25 cellular contexts compared by ENCODE assay signal in the genomic region with DNA sequence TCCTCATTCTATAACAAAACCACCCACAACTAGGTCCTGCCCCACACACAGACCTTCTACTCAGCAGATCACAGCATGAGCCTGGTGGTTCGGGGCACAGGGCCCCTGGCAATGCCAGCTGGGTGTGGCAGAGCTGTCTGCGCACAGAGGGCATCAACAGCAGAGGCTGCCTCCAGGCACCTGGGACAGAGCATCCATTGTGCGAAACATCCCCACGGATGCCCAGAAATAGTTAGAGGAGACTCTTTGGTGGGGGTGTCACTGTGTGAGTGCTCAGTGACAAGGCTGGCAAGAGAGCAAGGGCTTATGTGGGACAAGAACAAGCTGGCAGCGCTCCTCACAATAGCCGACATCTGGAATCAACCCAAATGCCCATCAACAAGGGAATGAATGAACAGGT.
DNase-seq lines count a peak whose midpoint lies in the region; ATAC-seq and TF ChIP-seq lines count a peak whose summit lies in the region.
"Had no signal": no experiment of that assay in that cellular context is flagged by ENCODE, and none has a peak within 500 bp of the region (broad histone marks: within the 10 kb centered on the region; RNA-seq: fewer than 3 reads in every experiment).

No MANE protein-coding gene starts in this region.

- 98% methylated on average over 5 of the region's 6 CpGs for WGBS in SK-N-SH (ENCODE audit: low lambda C conversion rate)

- no peaks in the 10 kb centered on the region for H3K27me3 ChIP-seq in SK-N-SH (ENCODE audit: insufficient read depth)
- H3K27me3 ChIP-seq: breast epithelium, pancreas, right atrium auricular region, vagina had no signal

- H3F3A ChIP-seq in SK-N-SH (replicated peaks; ENCODE audit: insufficient read depth) = no peaks in the 10 kb centered on the region

- H3K27ac Mint-ChIP-seq in activated B cell treated with CpG ODN at 0.5 μM for 24 hours = no peak overlapping the region
- H3K27ac Mint-ChIP-seq: CD8-positive, alpha-beta T cell; nephron progenitor cell had no signal

- in situ Hi-C loops in G401 (cut with HindIII; ENCODE audit: low sequenced_read_pairs) = no loop called here

- no peak overlapping the region for H3K27ac ChIP-seq in SK-N-SH (ENCODE audit: low read depth in 2 of 2, low read length in 1 of 2)
- H3K27ac ChIP-seq: breast epithelium, pancreas, right atrium auricular region, RWPE1, thoracic aorta had no signal

- peak overlapping the region; percentile 7 for H3K4me3 Mint-ChIP-seq in activated B cell treated with CpG ODN at 0.5 μM for 24 hours
- H3K4me3 Mint-ChIP-seq: CD8-positive, alpha-beta T cell; nephron progenitor cell had no signal

- no peaks in the 10 kb centered on the region for H3K79me2 ChIP-seq in SK-N-SH (ENCODE audit: insufficient read depth)

- intact Hi-C loops in activated B cell treated with CpG ODN at 0.5 μM for 24 hours (cut with micrococcal nuclease) = loop anchor here (5.0 to 10.0 kb wide), 4 partner anchors 170 to 398 kb away; no protein-coding TSS in a partner anchor

- H3K36me3 ChIP-seq in SK-N-SH (replicated peaks in 1 of 2; ENCODE audit: control insufficient read depth in 1 of 2, insufficient read depth in 2 of 2, low read length in 1 of 2) = no peaks in the 10 kb centered on the region
- H3K36me3 ChIP-seq: breast epithelium, pancreas, right atrium auricular region, thoracic aorta, vagina had no signal

- no peak overlapping the region for H3K4me3 ChIP-seq in SK-N-SH (ENCODE audit: low read depth in 2 of 2, low read length in 1 of 2)
- H3K4me3 ChIP-seq: breast epithelium, mucosa of descending colon, pancreas, right atrium auricular region, thoracic aorta, vagina had no signal

- no peak overlapping the region for H3K4me2 ChIP-seq in SK-N-SH

- H3K9me3 ChIP-seq in SK-N-SH = no peaks in the 10 kb centered on the region
- H3K9me3 ChIP-seq: breast epithelium, mucosa of descending colon, pancreas, right atrium auricular region, thoracic aorta, vagina had no signal

- peak; percentile 79 for DNase-seq in Ammon's horn (ENCODE audit: low spot score)
- DNase-seq in activated B cell treated with CpG ODN at 0.5 μM for 24 hours = no peak
- DNase-seq in hippocampal formation (lab: John Stamatoyannopoulos, UW) = peak; percentile 53 to 68
- peak in 43 of 56 donors; percentile 6 to 88 (median 55) for DNase-seq in nucleus accumbens (lab: John Stamatoyannopoulos, UW)
- no peak for DNase-seq in SK-N-SH
- no peak for DNase-seq in kidney tubule cell (ENCODE audit: low spot score)
- no peak for DNase-seq in G401 (ENCODE audit: low spot score)
- DNase-seq: activated CD4-positive, alpha-beta T cell treated with anti-CD3 and anti-CD28 coated beads, Interleukin-2, amount 50 U/mL, for 48 hours; activated naive CD4-positive, alpha-beta T cell treated with Interleukin-2 at 50 U/mL for 16 hours; CD8-positive, alpha-beta T cell; effector CD4-positive, alpha-beta T cell; mucosa of descending colon; NCI-H1694; NCI-H446; nephron progenitor cell; pancreas; small intestine; stimulated activated naive CD4-positive, alpha-beta T cell had no signal

- POLR2A ChIA-PET in activated B cell treated with CpG ODN at 0.5 μM for 24 hours (lab: Charles Lee) (no interaction called here), SK-N-SH (lab: Yijun Ruan, JAX) (no interaction called here)

- no peak for ATAC-seq in activated B cell treated with CpG ODN at 0.5 μM for 24 hours (ENCODE audit: low read depth)
- ATAC-seq in GM18861 (IDR thresholded peaks at IDR 0.05; ENCODE audit: unreplicated experiment) = no peak
- ATAC-seq: activated CD4-positive, CD25-positive, alpha-beta regulatory T cell treated with anti-CD3 and anti-CD28 coated beads, Interleukin-2, amount 50 U/mL, for 24 hours; CD8-positive, alpha-beta T cell; mucosa of descending colon; pancreas had no signal

- no peaks in the 10 kb centered on the region for H3K36me3 Mint-ChIP-seq in activated B cell treated with CpG ODN at 0.5 μM for 24 hours (ENCODE audit: low read depth)
- H3K36me3 Mint-ChIP-seq: CD8-positive, alpha-beta T cell had no signal

- H3K4me1 Mint-ChIP-seq in activated B cell treated with CpG ODN at 0.5 μM for 24 hours = peaks cover 76% of the 10 kb centered on the region

- H3K27me3 Mint-ChIP-seq in activated B cell treated with CpG ODN at 0.5 μM for 24 hours = no peaks in the 10 kb centered on the region

- no peak overlapping the region for H2AFZ ChIP-seq in SK-N-SH (ENCODE audit: low read depth)

- H3K4me1 ChIP-seq in SK-N-SH (ENCODE audit: control insufficient read depth in 1 of 2, insufficient read depth in 2 of 2, low read depth in 1 of 2, low read length in 1 of 2) = peaks cover 0 to 12% of the 10 kb centered on the region in 2 experiments; a peak in 1 of 4 replicates
- H3K4me1 ChIP-seq: breast epithelium had no signal

- no peak for TF ChIP-seq RAD21 in SK-N-SH (IDR thresholded peaks at IDR 0.05; ENCODE audit: low read length)

- TF ChIP-seq CTCF in activated B cell treated with CpG ODN at 0.5 μM for 24 hours (IDR thresholded peaks at IDR 0.05) (no peak), SK-N-SH (IDR thresholded peaks at IDR 0.05) (no peak)

- no peaks in the 10 kb centered on the region for H4K20me1 ChIP-seq in SK-N-SH (ENCODE audit: insufficient read depth)

- CTCF ChIA-PET in activated B cell treated with CpG ODN at 0.5 μM for 24 hours (lab: Charles Lee) = no interaction called here
- CTCF ChIA-PET in SK-N-SH (lab: Yijun Ruan, JAX) = no interaction called here

- TF ChIP-seq EP300 in SK-N-SH (IDR thresholded peaks at IDR 0.05; ENCODE audit: borderline replicate concordance in 1 of 2, low read depth in 1 of 2, low read length in 1 of 2) = no peak

- H3K9me2 ChIP-seq in SK-N-SH = no peaks in the 10 kb centered on the region

- H3K9ac ChIP-seq in SK-N-SH = no peak overlapping the region

- H3K9me3 Mint-ChIP-seq in activated B cell treated with CpG ODN at 0.5 μM for 24 hours = no peaks in the 10 kb centered on the region
- H3K9me3 Mint-ChIP-seq: CD8-positive, alpha-beta T cell; nephron progenitor cell had no signal

TF ChIP-seq in SK-N-SH, 30 proteins besides CTCF, POLR2A, EP300 and RAD21:
- TF ChIP-seq FOSL2 (IDR thresholded peaks at IDR 0.05; ENCODE audit: borderline replicate concordance, low read depth) = no peak
- no peak for TF ChIP-seq SIN3A (IDR thresholded peaks at IDR 0.05; ENCODE audit: borderline replicate concordance, low read depth, low read length)
- no peak for TF ChIP-seq CHD2 (IDR thresholded peaks at IDR 0.05; ENCODE audit: low read length, partially characterized antibody)
- no peak for TF ChIP-seq TCF12 (IDR thresholded peaks at IDR 0.05)
- TF ChIP-seq ELF1 (IDR thresholded peaks at IDR 0.05) = no peak
- TF ChIP-seq, protein P1, sequence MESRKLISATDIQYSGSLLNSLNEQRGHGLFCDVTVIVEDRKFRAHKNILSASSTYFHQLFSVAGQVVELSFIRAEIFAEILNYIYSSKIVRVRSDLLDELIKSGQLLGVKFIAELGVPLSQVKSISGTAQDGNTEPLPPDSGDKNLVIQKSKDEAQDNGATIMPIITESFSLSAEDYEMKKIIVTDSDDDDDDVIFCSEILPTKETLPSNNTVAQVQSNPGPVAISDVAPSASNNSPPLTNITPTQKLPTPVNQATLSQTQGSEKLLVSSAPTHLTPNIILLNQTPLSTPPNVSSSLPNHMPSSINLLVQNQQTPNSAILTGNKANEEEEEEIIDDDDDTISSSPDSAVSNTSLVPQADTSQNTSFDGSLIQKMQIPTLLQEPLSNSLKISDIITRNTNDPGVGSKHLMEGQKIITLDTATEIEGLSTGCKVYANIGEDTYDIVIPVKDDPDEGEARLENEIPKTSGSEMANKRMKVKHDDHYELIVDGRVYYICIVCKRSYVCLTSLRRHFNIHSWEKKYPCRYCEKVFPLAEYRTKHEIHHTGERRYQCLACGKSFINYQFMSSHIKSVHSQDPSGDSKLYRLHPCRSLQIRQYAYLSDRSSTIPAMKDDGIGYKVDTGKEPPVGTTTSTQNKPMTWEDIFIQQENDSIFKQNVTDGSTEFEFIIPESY (IDR thresholded peaks at IDR 0.05; ENCODE audit: borderline replicate concordance, low read depth) = no peak
- TF ChIP-seq TAF1 (IDR thresholded peaks at IDR 0.05; ENCODE audit: borderline replicate concordance, low read depth, low read length) = no peak
- no peak for TF ChIP-seq MXI1 (IDR thresholded peaks at IDR 0.05; ENCODE audit: low read depth, low read length)
- no peak for TF ChIP-seq EZH2phosphoT487 (IDR thresholded peaks at IDR 0.05; ENCODE audit: borderline replicate concordance, low read depth)
- TF ChIP-seq IRF3 (IDR thresholded peaks at IDR 0.05; ENCODE audit: low read depth, low read length) = no peak
- TF ChIP-seq MEF2A (IDR thresholded peaks at IDR 0.05; ENCODE audit: borderline replicate concordance, low read depth) = no peak
- no peak for TF ChIP-seq MAX (IDR thresholded peaks at IDR 0.05; ENCODE audit: low read depth)
- no peak for TF ChIP-seq RCOR1 (IDR thresholded peaks at IDR 0.05; ENCODE audit: low read length)
- TF ChIP-seq, protein P2, sequence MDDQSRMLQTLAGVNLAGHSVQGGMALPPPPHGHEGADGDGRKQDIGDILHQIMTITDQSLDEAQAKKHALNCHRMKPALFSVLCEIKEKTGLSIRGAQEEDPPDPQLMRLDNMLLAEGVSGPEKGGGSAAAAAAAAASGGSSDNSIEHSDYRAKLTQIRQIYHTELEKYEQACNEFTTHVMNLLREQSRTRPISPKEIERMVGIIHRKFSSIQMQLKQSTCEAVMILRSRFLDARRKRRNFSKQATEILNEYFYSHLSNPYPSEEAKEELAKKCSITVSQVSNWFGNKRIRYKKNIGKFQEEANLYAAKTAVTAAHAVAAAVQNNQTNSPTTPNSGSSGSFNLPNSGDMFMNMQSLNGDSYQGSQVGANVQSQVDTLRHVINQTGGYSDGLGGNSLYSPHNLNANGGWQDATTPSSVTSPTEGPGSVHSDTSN (IDR thresholded peaks at IDR 0.05) = no peak
- no peak for TF ChIP-seq YY1 (IDR thresholded peaks at IDR 0.05; ENCODE audit: low read depth)
- TF ChIP-seq SMC3 (IDR thresholded peaks at IDR 0.05; ENCODE audit: low read depth, low read length) = no peak
- TF ChIP-seq FOXM1 (IDR thresholded peaks at IDR 0.05; ENCODE audit: low read depth) = no peak

Comparison
In these comparisons a context has a peak if more than half of its experiments do, and no peak if none do; other contexts are left out.
1. DNase-seq: peak in Ammon's horn (single experiment), hippocampal formation (2 of 2) and nucleus accumbens (43 of 56); none in activated B cell treated with CpG ODN at 0.5 μM for 24 hours (single experiment), SK-N-SH (single experiment), kidney tubule cell (single experiment) and G401 (single experiment).